In genomic region chr18:58451115-58451971, GRCh38 we compare ENCODE assay signal across 8 cellular contexts.
"Had no signal": no experiment of that assay in that cellular context is flagged by ENCODE, and none has a peak within 500 bp of the region (broad histone marks: within the 10 kb centered on the region; RNA-seq: fewer than 3 reads in every experiment).

No MANE protein-coding gene starts in this region.

- H3K4me3 ChIP-seq: GM23338 had no signal

- ATAC-seq: GM23338 had no signal

- FAIRE-seq: H1, H54, HTR-8/SVneo had no signal

- H3K4me2 ChIP-seq: GM23338 had no signal

- DNase-seq: H9, HCEC 1CT, HFFc6, KBM-7 had no signal
